17 cellular contexts compared by ENCODE assay signal in genomic region chr2:123502926-123503325, GRCh38.
DNase-seq lines count a peak whose midpoint lies in the region.
"Had no signal": no experiment of that assay in that cellular context is flagged by ENCODE, and none has a peak within 500 bp of the region (broad histone marks: within the 10 kb centered on the region; RNA-seq: fewer than 3 reads in every experiment).

No MANE protein-coding gene starts in this region.

- DNase-seq in HT1080 (ENCODE audit: low read depth), result peak; percentile 62
- peak; percentile 37 for DNase-seq in SK-MEL-5 (ENCODE audit: low read depth, low spot score)
- DNase-seq in fibroblast of gingiva (ENCODE audit: low read depth), result peak; percentile 3
- peak; percentile 54 for DNase-seq in kidney tubule cell (ENCODE audit: low spot score)
- DNase-seq in NCI-H2029 (lab: John Stamatoyannopoulos, UW), result no peak
- DNase-seq in anterior cingulate cortex (lab: John Stamatoyannopoulos, UW), result no peak
- no peak for DNase-seq in DMS153 treated with DMSO at 0.1 percent for 48 hours (lab: John Stamatoyannopoulos, UW; ENCODE audit: unreplicated experiment)
- DNase-seq in effector CD4-positive, alpha-beta T cell, result no peak
- DNase-seq: AML-193; Calu3; CD4-positive, CD25-positive, alpha-beta regulatory T cell; MV-4-11; NCI-H1417 treated with DMSO at 0.1 percent for 48 hours; NCI-H2081; NCI-H2227 treated with DMSO at 0.1 percent for 48 hours; NCI-H526; Right ventricle myocardium superior had no signal

- in situ Hi-C loops in SK-MEL-5 (cut with HindIII; ENCODE audit: low pct_unique_long_range_greater_than_20kb, low sequenced_read_pairs), result no loop called here

Comparison
In these comparisons a context has a peak if more than half of its experiments do, and no peak if none do; other contexts are left out.
1. DNase-seq: peak in HT1080 (single experiment), SK-MEL-5 (single experiment), fibroblast of gingiva (single experiment) and kidney tubule cell (single experiment); none in NCI-H2029 (single experiment), anterior cingulate cortex (0 of 58), DMS153 treated with DMSO at 0.1 percent for 48 hours (single experiment) and effector CD4-positive, alpha-beta T cell (single experiment).